Comparison of ENCODE assay signal across 8 cellular contexts in genomic region chr16:88804173-88804551, GRCh38. TPM values are rescaled to one million over a fixed set of nuclear protein-coding genes. Genes with fewer than 3 reads are reported as not detected.
A peak's percentile ranks its signal among the peaks of the same experiment; 100 is the strongest.
DNase-seq lines count a peak whose midpoint lies in the region; TF ChIP-seq lines count a peak whose summit lies in the region.

No MANE protein-coding gene starts in this region.

- H2AFZ ChIP-seq in OCI-LY3 (ENCODE audit: low read depth, low read length), result no peak overlapping the region

- H3K4me1 Mint-ChIP-seq in osteocyte (ENCODE audit: unreplicated experiment), result peaks cover 3% of the 10 kb centered on the region

- H3K4me1 ChIP-seq in OCI-LY3 (ENCODE audit: low read length) (peaks cover 13% of the 10 kb centered on the region; the same call in 1 of the 2 replicates), ectodermal cell (ENCODE audit: control insufficient read depth, insufficient read depth, low read length) (peaks cover 10% of the 10 kb centered on the region)

- DNase-seq in GM12864 (ENCODE audit: low read depth), result no peak
- DNase-seq in osteocyte (ENCODE audit: extremely low spot score, unreplicated experiment), result no peak
- no peak for DNase-seq in NCI-H1105 (lab: John Stamatoyannopoulos, UW)
- DNase-seq in NCI-H2196 (lab: John Stamatoyannopoulos, UW; ENCODE audit: unreplicated experiment), result no peak
- no peak for DNase-seq in NCI-H187 (lab: John Stamatoyannopoulos, UW)
- no peak for DNase-seq in cortex of kidney (lab: John Stamatoyannopoulos, UW)

- H3K4me3 Mint-ChIP-seq in osteocyte (ENCODE audit: unreplicated experiment), result peak overlapping the region; percentile 51

- H3K27me3 ChIP-seq in OCI-LY3 (ENCODE audit: low read depth, low read length) (no peaks in the 10 kb centered on the region), ectodermal cell (ENCODE audit: control insufficient read depth, insufficient read depth, low read length, poor library complexity, severe bottlenecking) (no peaks in the 10 kb centered on the region)

- no peak overlapping the region for H3K27ac Mint-ChIP-seq in osteocyte (ENCODE audit: unreplicated experiment)

- H3K36me3 ChIP-seq in OCI-LY3 (replicated peaks; ENCODE audit: low read depth, low read length) (peaks cover 46% of the 10 kb centered on the region), ectodermal cell (ENCODE audit: control insufficient read depth, insufficient read depth, low read length) (peaks cover 37% of the 10 kb centered on the region)

- peaks cover 30% of the 10 kb centered on the region for H3K79me2 ChIP-seq in OCI-LY3 (ENCODE audit: low read length)

- peak overlapping the region; percentile 78 for H3K9ac ChIP-seq in OCI-LY3 (ENCODE audit: low read length)

- H3K27ac ChIP-seq in OCI-LY3 (ENCODE audit: low read length) (peak overlapping the region; percentile 77), ectodermal cell (ENCODE audit: insufficient read depth, low read depth, low read length, poor library complexity, severe bottlenecking) (no peak overlapping the region)

- peak overlapping the region; percentile 80 for H3K4me3 ChIP-seq in GM12864 (ENCODE audit: low read depth, low read length)
- H3K4me3 ChIP-seq in OCI-LY3 (ENCODE audit: low read length), result peak overlapping the region; percentile 78
- H3K4me3 ChIP-seq in ectodermal cell (ENCODE audit: insufficient read depth, low read depth, low read length), result peak overlapping the region; percentile 54

- H3K9me3 ChIP-seq in OCI-LY3 (ENCODE audit: insufficient read depth, low read length) (no peaks in the 10 kb centered on the region), ectodermal cell (ENCODE audit: control insufficient read depth, low read length) (no peaks in the 10 kb centered on the region)

- no peaks in the 10 kb centered on the region for H3K27me3 Mint-ChIP-seq in osteocyte (ENCODE audit: unreplicated experiment)

- peak overlapping the region; percentile 61 for H3K4me2 ChIP-seq in OCI-LY3 (ENCODE audit: low read length)

- peaks cover 15% of the 10 kb centered on the region for H4K20me1 ChIP-seq in OCI-LY3 (ENCODE audit: insufficient read depth, low read length)

- TF ChIP-seq CTCF in GM12864 (IDR thresholded peaks at IDR 0.05; ENCODE audit: low read depth, low read length, missing control alignments) (no peak), OCI-LY3 (IDR thresholded peaks at IDR 0.05; ENCODE audit: low read depth, low read length) (no peak), osteocyte (IDR thresholded peaks at IDR 0.05) (no peak)

- WGBS in ectodermal cell, 2 experiments, result 2% methylated on average over 16 of the region's 16 CpGs

- H3K36me3 Mint-ChIP-seq in osteocyte (ENCODE audit: unreplicated experiment), result no peaks in the 10 kb centered on the region

- no peaks in the 10 kb centered on the region for H3K9me3 Mint-ChIP-seq in osteocyte (ENCODE audit: unreplicated experiment)

RNA-seq across cellular contexts. Expression of gene CDT1, which starts 0.6 kb away (rescaled TPM):
- polyA plus RNA-seq in ectodermal cell (2013, experiment 1 of 4), result 49.5 TPM
- polyA plus RNA-seq in ectodermal cell (2013, experiment 2 of 4), result 50.5 TPM
- 52.1 TPM for polyA plus RNA-seq in ectodermal cell (2013, experiment 3 of 4)
- polyA plus RNA-seq in ectodermal cell (2013, experiment 4 of 4), result 45.4 TPM
- total RNA-seq in osteocyte, result 5.6 and 6.6 TPM in 2 replicates

RNA-seq across cellular contexts. Expression of gene APRT, which starts 7.6 kb away (rescaled TPM):
- 127 TPM for polyA plus RNA-seq in ectodermal cell (2013, experiment 1 of 4)
- 120 TPM for polyA plus RNA-seq in ectodermal cell (2013, experiment 2 of 4)
- polyA plus RNA-seq in ectodermal cell (2013, experiment 3 of 4), result 112 TPM
- polyA plus RNA-seq in ectodermal cell (2013, experiment 4 of 4), result 117 TPM
- total RNA-seq in osteocyte, result 77.1 and 83.9 TPM in 2 replicates

RNA-seq across cellular contexts. Expression of gene PIEZO1, which starts 19.1 kb away (rescaled TPM):
- 8.1 TPM for polyA plus RNA-seq in ectodermal cell (2013, experiment 1 of 4)
- polyA plus RNA-seq in ectodermal cell (2013, experiment 2 of 4), result 11.9 TPM
- 12.8 TPM for polyA plus RNA-seq in ectodermal cell (2013, experiment 3 of 4)
- 10.1 TPM for polyA plus RNA-seq in ectodermal cell (2013, experiment 4 of 4)
- 165 and 174 TPM in 2 replicates for total RNA-seq in osteocyte

RNA-seq across cellular contexts. Expression of gene GALNS, which starts 52.6 kb away (rescaled TPM):
- polyA plus RNA-seq in ectodermal cell (2013, experiment 1 of 4), result 29.1 TPM
- polyA plus RNA-seq in ectodermal cell (2013, experiment 2 of 4), result 24.4 TPM
- polyA plus RNA-seq in ectodermal cell (2013, experiment 3 of 4), result 15.9 TPM
- 19.5 TPM for polyA plus RNA-seq in ectodermal cell (2013, experiment 4 of 4)
- 47.0 and 51.5 TPM in 2 replicates for total RNA-seq in osteocyte

RNA-seq across cellular contexts. Expression of gene TRAPPC2L, which starts 52.8 kb away (rescaled TPM):
- 98.9 TPM for polyA plus RNA-seq in ectodermal cell (2013, experiment 1 of 4)
- 91.2 TPM for polyA plus RNA-seq in ectodermal cell (2013, experiment 2 of 4)
- 65.1 TPM for polyA plus RNA-seq in ectodermal cell (2013, experiment 3 of 4)
- polyA plus RNA-seq in ectodermal cell (2013, experiment 4 of 4), result 84.7 TPM
- total RNA-seq in osteocyte, result 71.7 and 74.0 TPM in 2 replicates
